In genomic region chr3:111861396-111861795, GRCh38 we compare ENCODE assay signal across 8 cellular contexts. TPM values are rescaled to one million over a fixed set of nuclear protein-coding genes. Genes with fewer than 3 reads are reported as not detected.
DNase-seq lines count a peak whose midpoint lies in the region; ATAC-seq and TF ChIP-seq lines count a peak whose summit lies in the region.

No MANE protein-coding gene starts in this region.

- peak overlapping the region; percentile 81 for H3K4me3 ChIP-seq in AG04449 (ENCODE audit: low read depth, low read length)
- H3K4me3 ChIP-seq in Loucy (ENCODE audit: low read length, poor library complexity, severe bottlenecking) = peak overlapping the region; percentile 86

- H3K36me3 ChIP-seq in Loucy (ENCODE audit: insufficient read depth, low read length) = no peaks in the 10 kb centered on the region

- no peaks in the 10 kb centered on the region for H3K27me3 Mint-ChIP-seq in chondrocyte (ENCODE audit: low read depth)

- H3K79me2 ChIP-seq in Loucy (ENCODE audit: insufficient read depth, low read length) = 0 out of 2 replicates have a peak, but pooled peaks cover 4% of the 10 kb centered on the region

- H2AFZ ChIP-seq in Loucy (ENCODE audit: low read length) = no peak overlapping the region

- H3K9ac ChIP-seq in Loucy (ENCODE audit: low read depth, low read length, poor library complexity, severe bottlenecking) = peak overlapping the region; percentile 73

- H3K4me2 ChIP-seq in Loucy (ENCODE audit: low read depth, low read length, poor library complexity, severe bottlenecking) = peak overlapping the region; percentile 97

- H3K9me3 ChIP-seq in Loucy (ENCODE audit: insufficient read depth, low read depth, low read length) = no peaks in the 10 kb centered on the region

- no peak for ATAC-seq in GM18498 (IDR thresholded peaks at IDR 0.05; ENCODE audit: unreplicated experiment)
- no peak for ATAC-seq in GM21360 (IDR thresholded peaks at IDR 0.05; ENCODE audit: unreplicated experiment)

- H3K4me1 Mint-ChIP-seq in chondrocyte (ENCODE audit: low read depth) = peaks cover 70% of the 10 kb centered on the region

- no peaks in the 10 kb centered on the region for H3F3A ChIP-seq in Loucy (ENCODE audit: low read depth)

- DNase-seq in AG04449 (ENCODE audit: low read depth, low spot score) (no peak), chondrocyte (ENCODE audit: low spot score) (no peak), myocyte (ENCODE audit: low read depth) (peak; percentile 57), hippocampal formation (lab: John Stamatoyannopoulos, UW) (no peak)
- no peak for DNase-seq in stimulated activated CD4-positive, alpha-beta T cell treated with anti-CD3 and anti-CD28 coated beads, Interleukin-4, amount 100 ng/mL, for 24 hours

- CTCF ChIA-PET in AG04449 (lab: Yijun Ruan, JAX) = interaction anchor here (1.0 to 16.8 kb wide), 14 partner anchors 9 to 142 kb away, joined by 3 to 408 read pairs (median 4); partner anchors contain the start of gene ABHD10

- H3K4me1 ChIP-seq in Loucy (ENCODE audit: insufficient read depth, low read length, poor library complexity, severe bottlenecking) = peaks cover 43% of the 10 kb centered on the region

- peaks cover 19% of the 10 kb centered on the region for H3K27me3 ChIP-seq in Loucy (ENCODE audit: insufficient read depth, low read length, poor library complexity, severe bottlenecking)

- H3K9me2 ChIP-seq in Loucy (replicated peaks; ENCODE audit: low read depth, low read length) = no peaks in the 10 kb centered on the region

- POLR2A ChIA-PET in AG04449 (lab: Yijun Ruan, JAX) = interaction anchor here (0.9 to 1.3 kb wide), 4 partner anchors 13 to 147 kb away, joined by 3 to 5 read pairs (median 3); no protein-coding TSS in a partner anchor

- H3K36me3 Mint-ChIP-seq in chondrocyte (ENCODE audit: low read depth) = peaks cover 4% of the 10 kb centered on the region

- no peaks in the 10 kb centered on the region for H3K9me3 Mint-ChIP-seq in chondrocyte (ENCODE audit: low read depth)

- TF ChIP-seq CTCF in AG04449 (IDR thresholded peaks at IDR 0.05; ENCODE audit: insufficient read depth, low read length, missing control alignments) (no peak), Loucy (conservative IDR thresholded peaks at IDR 0.05; ENCODE audit: low read length) (no peak), chondrocyte (IDR thresholded peaks at IDR 0.05) (no peak)

- H4K20me1 ChIP-seq in Loucy (ENCODE audit: insufficient read depth, low read length, poor library complexity, severe bottlenecking) = no peaks in the 10 kb centered on the region

- H3K4me3 Mint-ChIP-seq in chondrocyte (ENCODE audit: unreplicated experiment) = peak overlapping the region; percentile 99

- peak overlapping the region; percentile 95 for H3K27ac Mint-ChIP-seq in chondrocyte (ENCODE audit: unreplicated experiment)

RNA-seq across cellular contexts. Expression of gene PHLDB2, which starts 2.3 kb away (rescaled TPM):
- total RNA-seq in chondrocyte = 70.3 to 138 TPM (median 133 TPM) in 3 replicates
- 53.8 and 55.5 TPM in 2 replicates for total RNA-seq in myocyte
- polyA plus RNA-seq in myocyte (2012) = 19.5 TPM
